27 cellular contexts compared by ENCODE assay signal in the genomic region with DNA sequence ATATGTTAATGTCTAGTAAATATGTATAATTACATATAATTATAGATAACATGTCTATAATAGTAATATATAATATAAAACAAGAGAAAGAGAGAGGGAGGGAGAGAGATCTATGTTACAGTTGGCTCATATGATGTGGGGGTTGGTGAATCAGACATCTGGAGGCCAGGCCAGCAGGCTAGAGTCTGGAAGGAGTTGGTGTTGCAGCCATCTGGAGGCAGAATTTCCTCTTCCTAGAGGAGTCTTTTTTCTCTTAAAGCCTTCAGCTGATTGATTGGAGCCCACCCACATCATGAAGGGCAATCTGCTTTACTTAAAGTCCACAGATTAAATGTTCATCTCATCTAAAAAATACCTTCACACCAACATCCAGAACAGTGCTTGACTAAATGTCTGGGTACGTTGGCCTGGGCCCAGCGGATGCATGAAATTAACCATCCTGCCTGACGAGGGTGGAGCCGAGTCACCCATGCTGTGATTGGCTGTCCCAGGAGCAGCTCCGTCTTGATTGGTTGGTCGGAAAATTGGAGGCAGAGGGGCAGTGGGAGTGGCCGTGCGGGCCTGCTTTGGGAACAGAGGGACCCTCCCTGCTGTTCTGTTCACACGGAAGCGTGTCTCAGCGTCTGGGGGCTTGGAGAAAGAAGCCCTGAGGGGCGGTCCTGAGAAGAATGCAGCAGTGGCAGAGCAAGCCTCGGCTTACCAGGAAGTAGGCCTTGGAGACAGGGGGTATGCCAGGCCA.
DNase-seq lines count a peak whose midpoint lies in the region; ATAC-seq, FAIRE-seq and TF ChIP-seq lines count a peak whose summit lies in the region.
"Had no signal": no experiment of that assay in that cellular context is flagged by ENCODE, and none has a peak within 500 bp of the region (broad histone marks: within the 10 kb centered on the region; RNA-seq: fewer than 3 reads in every experiment).

No MANE protein-coding gene starts in this region.

- H3K4me1 Mint-ChIP-seq in astrocyte (ENCODE audit: low read depth, unreplicated experiment): no peaks in the 10 kb centered on the region
- H3K4me1 Mint-ChIP-seq: activated CD4-positive, alpha-beta T cell treated with anti-CD3 and anti-CD28 coated beads, Interleukin-2, amount 10 ng/mL, durations not matched to agents 7 days and 5 days; endodermal cell; memory B cell had no signal

- FAIRE-seq in astrocyte (lab: Jason Lieb, UNC): no peak
- FAIRE-seq: A204.1, GM19239 had no signal

- POLR2A ChIA-PET in IMR-90 (lab: Charles Lee; ENCODE audit: unreplicated experiment): no interaction called here

- no peak overlapping the region for H4K8ac ChIP-seq in IMR-90 (ENCODE audit: low read depth in 2 of 2, low read length in 2 of 2)

- no peaks in the 10 kb centered on the region for H3K79me2 ChIP-seq in astrocyte (ENCODE audit: insufficient read depth, low read length)

- DNase-seq in AG10803 (ENCODE audit: low read depth) (peak; percentile 44), IMR-90 (peak; percentile 25), astrocyte (ENCODE audit: low read depth) (peak; percentile 39), foreskin fibroblast (peak; percentile 4 to 41), T1000 (lab: John Stamatoyannopoulos, UW) (no peak), substantia nigra (lab: John Stamatoyannopoulos, UW) (no peak)
- DNase-seq: activated CD4-positive, alpha-beta T cell treated with anti-CD3 and anti-CD28 coated beads, Interleukin-2, amount 10 ng/mL, durations not matched to agents 7 days and 5 days; activated naive CD4-positive, alpha-beta T cell treated with anti-CD3 and anti-CD28 coated beads for 36 hours; activated T-cell treated with anti-CD3 and anti-CD28 coated beads, Interleukin-2, amount 50 U/mL, for 72 hours; amniotic stem cell; COR-L47; DND-41; endodermal cell; heart left ventricle; NCI-H1436 treated with DMSO at 0.1 percent for 48 hours; NCI-H510A treated with DMSO at 0.1 percent for 48 hours; nucleus accumbens; upper lobe of right lung had no signal

- H2AK9ac ChIP-seq in IMR-90 (replicated peaks; ENCODE audit: low read depth, low read length, poor library complexity): no peak overlapping the region

- TF ChIP-seq RAD21 in IMR-90 (IDR thresholded peaks at IDR 0.05; ENCODE audit: low read length): no peak

- no peak overlapping the region for H4K5ac ChIP-seq in IMR-90 (ENCODE audit: low read depth, low read length)

- peaks cover 2% of the 10 kb centered on the region for H3K9me3 Mint-ChIP-seq in astrocyte (ENCODE audit: unreplicated experiment)
- H3K9me3 Mint-ChIP-seq: activated CD4-positive, alpha-beta T cell treated with anti-CD3 and anti-CD28 coated beads, Interleukin-2, amount 10 ng/mL, durations not matched to agents 7 days and 5 days; activated naive CD4-positive, alpha-beta T cell treated with anti-CD3 and anti-CD28 coated beads for 36 hours; activated T-cell treated with anti-CD3 and anti-CD28 coated beads, Interleukin-2, amount 50 U/mL, for 72 hours; endodermal cell; memory B cell had no signal

- H3K27ac ChIP-seq in IMR-90 (ENCODE audit: insufficient read depth, low read length) (no peak overlapping the region), astrocyte (ENCODE audit: low read depth, low read length) (no peak overlapping the region), substantia nigra (ENCODE audit: low read depth, low read length, poor library complexity, severe bottlenecking) (no peak overlapping the region)
- H3K27ac ChIP-seq: BLaER1, heart left ventricle, KMS-11, RWPE1, SK-N-MC, upper lobe of right lung had no signal

- intact Hi-C loops in IMR-90 (cut with micrococcal nuclease): no loop called here

- H3K4me3 Mint-ChIP-seq in astrocyte (ENCODE audit: unreplicated experiment): no peak overlapping the region
- H3K4me3 Mint-ChIP-seq: activated CD4-positive, alpha-beta T cell treated with anti-CD3 and anti-CD28 coated beads, Interleukin-2, amount 10 ng/mL, durations not matched to agents 7 days and 5 days; activated naive CD4-positive, alpha-beta T cell treated with anti-CD3 and anti-CD28 coated beads for 36 hours; activated T-cell treated with anti-CD3 and anti-CD28 coated beads, Interleukin-2, amount 50 U/mL, for 72 hours; endodermal cell; memory B cell had no signal

- H3K4me1 ChIP-seq in IMR-90 (ENCODE audit: control insufficient read depth, insufficient read depth, low read length) (no peaks in the 10 kb centered on the region), astrocyte (ENCODE audit: insufficient read depth, low read length) (no peaks in the 10 kb centered on the region)
- H3K4me1 ChIP-seq: BLaER1, heart left ventricle, upper lobe of right lung had no signal

- no peak for TF ChIP-seq POLR2A in IMR-90 (IDR thresholded peaks at IDR 0.05; ENCODE audit: low read depth, low read length)

- no peaks in the 10 kb centered on the region for H4K20me1 ChIP-seq in IMR-90 (ENCODE audit: insufficient read depth, low read length)
- H4K20me1 ChIP-seq in astrocyte (ENCODE audit: insufficient read depth, low read length): no peaks in the 10 kb centered on the region
- H4K20me1 ChIP-seq: BLaER1 had no signal

- H4K91ac ChIP-seq in IMR-90 (ENCODE audit: insufficient read depth, low read depth, low read length): no peak overlapping the region

- H3K36me3 ChIP-seq in IMR-90 (ENCODE audit: control insufficient read depth, insufficient read depth, low read length) (no peaks in the 10 kb centered on the region), astrocyte (ENCODE audit: insufficient read depth, low read length) (no peaks in the 10 kb centered on the region)
- H3K36me3 ChIP-seq: BLaER1, heart left ventricle, upper lobe of right lung had no signal

- no peak overlapping the region for H2BK5ac ChIP-seq in IMR-90 (ENCODE audit: low read depth, low read length, poor library complexity, severe bottlenecking)

- H2AK5ac ChIP-seq in IMR-90 (ENCODE audit: low read depth, low read length): no peak overlapping the region

- H2BK15ac ChIP-seq in IMR-90 (ENCODE audit: low read depth, low read length): no peak overlapping the region

- CTCF ChIA-PET in IMR-90 (lab: Yijun Ruan, JAX): no interaction called here

- TF ChIP-seq CTCF in AG10803 (conservative IDR thresholded peaks at IDR 0.05; ENCODE audit: low read length) (no peak), IMR-90 (conservative IDR thresholded peaks at IDR 0.05; ENCODE audit: low read depth, low read length) (no peak), astrocyte (IDR thresholded peaks at IDR 0.05; ENCODE audit: insufficient read depth, low read depth, low read length) (no peak), foreskin fibroblast (IDR thresholded peaks at IDR 0.05; ENCODE audit: low read depth, low read length) (no peak)

- H3K4me2 ChIP-seq in IMR-90 (ENCODE audit: low read depth, low read length) (no peak overlapping the region), astrocyte (ENCODE audit: low read length) (no peak overlapping the region)
- H3K4me2 ChIP-seq: BLaER1, KMS-11 had no signal

- no peak overlapping the region for H3K23ac ChIP-seq in IMR-90 (ENCODE audit: low read depth, low read length)

- no peak overlapping the region for H3K4ac ChIP-seq in IMR-90 (ENCODE audit: low read depth, low read length)

- H3K27me3 Mint-ChIP-seq in astrocyte (ENCODE audit: low read depth, unreplicated experiment): no peaks in the 10 kb centered on the region
- H3K27me3 Mint-ChIP-seq: memory B cell had no signal

- H3K9me1 ChIP-seq in IMR-90 (ENCODE audit: insufficient read depth, low read length): no peaks in the 10 kb centered on the region

- in situ Hi-C loops in IMR-90 (cut with MboI; ENCODE audit: low sequenced_read_pairs): no loop called here

- 84% methylated on average over 5 of the region's 13 CpGs; no CpG with 5 or more reads in 1 of the 2 experiments for WGBS in IMR-90 (ENCODE audit: extremely low coverage in 2 of 2, insufficient read length in 1 of 2), 2 experiments

- H3K4me3 ChIP-seq in AG10803 (ENCODE audit: low read length): no peak overlapping the region
- no peak overlapping the region for H3K4me3 ChIP-seq in IMR-90 (ENCODE audit: insufficient read depth, low read depth, low read length)
- no peak overlapping the region for H3K4me3 ChIP-seq in astrocyte (ENCODE audit: insufficient read depth, low read depth, low read length)
- no peak overlapping the region for H3K4me3 ChIP-seq in foreskin fibroblast (ENCODE audit: low read depth in 1 of 2, low read length in 2 of 2)
- H3K4me3 ChIP-seq: BLaER1, heart left ventricle, SK-N-MC, upper lobe of right lung had no signal

- H2BK20ac ChIP-seq in IMR-90 (ENCODE audit: low read depth, low read length): no peak overlapping the region

- no peaks in the 10 kb centered on the region for H3K36me3 Mint-ChIP-seq in astrocyte (ENCODE audit: low read depth, unreplicated experiment)
- H3K36me3 Mint-ChIP-seq: memory B cell had no signal

- no peak overlapping the region for H2BK120ac ChIP-seq in IMR-90 (ENCODE audit: low read depth, low read length)

- ATAC-seq in IMR-90 (ENCODE audit: low read depth) (no peak), GM19023 (IDR thresholded peaks at IDR 0.05; ENCODE audit: unreplicated experiment) (no peak), HG03460 (IDR thresholded peaks at IDR 0.05; ENCODE audit: unreplicated experiment) (no peak)
- ATAC-seq: activated T-cell treated with anti-CD3 and anti-CD28 coated beads, Interleukin-2, amount 50 U/mL, for 72 hours; upper lobe of right lung had no signal

- H3K14ac ChIP-seq in IMR-90 (replicated peaks; ENCODE audit: low read depth, low read length): no peak overlapping the region

- BruUV-seq in IMR-90 (replicated peaks; lab: Mats Ljungman, UMichigan): no TSS peak

- H3K27me3 ChIP-seq in IMR-90 (ENCODE audit: control insufficient read depth, insufficient read depth, low read length) (no peaks in the 10 kb centered on the region), astrocyte (ENCODE audit: insufficient read depth, low read length) (no peaks in the 10 kb centered on the region)
- H3K27me3 ChIP-seq: BLaER1, heart left ventricle, upper lobe of right lung had no signal

- H3K9ac ChIP-seq in IMR-90 (ENCODE audit: low read depth, low read length) (no peak overlapping the region), astrocyte (ENCODE audit: low read length) (no peak overlapping the region)
- H3K9ac ChIP-seq: BLaER1, KMS-11 had no signal

- no peaks in the 10 kb centered on the region for H3K79me1 ChIP-seq in IMR-90 (ENCODE audit: low read depth in 1 of 2, low read length in 2 of 2)

- no peak overlapping the region for H3K56ac ChIP-seq in IMR-90 (ENCODE audit: extremely low read depth, insufficient read depth, low read length)

- H2AFZ ChIP-seq in IMR-90 (replicated peaks; ENCODE audit: low read length, poor library complexity): peak overlapping the region; percentile 35
- no peak overlapping the region for H2AFZ ChIP-seq in astrocyte (ENCODE audit: low read depth, low read length)

- no peak overlapping the region for H3K27ac Mint-ChIP-seq in astrocyte (ENCODE audit: unreplicated experiment)
- H3K27ac Mint-ChIP-seq: activated CD4-positive, alpha-beta T cell treated with anti-CD3 and anti-CD28 coated beads, Interleukin-2, amount 10 ng/mL, durations not matched to agents 7 days and 5 days; activated naive CD4-positive, alpha-beta T cell treated with anti-CD3 and anti-CD28 coated beads for 36 hours; activated T-cell treated with anti-CD3 and anti-CD28 coated beads, Interleukin-2, amount 50 U/mL, for 72 hours; endodermal cell; memory B cell had no signal

- dilution Hi-C loops in IMR-90 (cut with HindIII; ENCODE audit: low sequenced_read_pairs, unreplicated experiment): no loop called here

- H3K9me3 ChIP-seq in IMR-90 (ENCODE audit: control insufficient read depth, insufficient read depth, low read length) (no peaks in the 10 kb centered on the region), astrocyte (ENCODE audit: insufficient read depth, low read depth, low read length) (no peaks in the 10 kb centered on the region)
- H3K9me3 ChIP-seq: BLaER1, heart left ventricle, upper lobe of right lung had no signal

- no peak overlapping the region for H3K18ac ChIP-seq in IMR-90 (ENCODE audit: low read depth, low read length)

Comparison
In these comparisons a context has a peak if more than half of its experiments do, and no peak if none do; other contexts are left out.
1. DNase-seq: peak in AG10803 (single experiment), IMR-90 (single experiment), astrocyte (single experiment) and foreskin fibroblast (2 of 2); none in T1000 (single experiment) and substantia nigra (0 of 49).